Comparison of ENCODE assay signal across 7 cellular contexts in genomic region chr6:136226674-136227377, GRCh38. TPM values are rescaled to one million over a fixed set of nuclear protein-coding genes. Genes with fewer than 3 reads are reported as not detected.
A peak's percentile ranks its signal among the peaks of the same experiment; 100 is the strongest.
DNase-seq lines count a peak whose midpoint lies in the region; ATAC-seq and TF ChIP-seq lines count a peak whose summit lies in the region.

No MANE protein-coding gene starts in this region.

- BruUV-seq in Caco-2 (replicated peaks; lab: Mats Ljungman, UMichigan), result no TSS peak

- H3K4me3 ChIP-seq in Caco-2 (ENCODE audit: low read depth, low read length), result no peak overlapping the region

- peak; percentile 16 for ATAC-seq in GM19397 (IDR thresholded peaks at IDR 0.05; ENCODE audit: unreplicated experiment)
- ATAC-seq in sciatic nerve, result peak; percentile 50

- no peaks in the 10 kb centered on the region for H3K36me3 ChIP-seq in Caco-2 (ENCODE audit: control insufficient read depth, insufficient read depth, low read length)

- DNase-seq in endothelial cell (ENCODE audit: low spot score) (no peak), sciatic nerve (ENCODE audit: low spot score) (no peak), Caco-2 (no peak), SK-N-DZ (ENCODE audit: low spot score) (no peak), NCI-H1694 (lab: John Stamatoyannopoulos, UW) (no peak)

- H3K9me3 Mint-ChIP-seq in IgD-negative memory B cell (no peaks in the 10 kb centered on the region), endothelial cell (ENCODE audit: unreplicated experiment) (no peaks in the 10 kb centered on the region), Caco-2 (ENCODE audit: unreplicated experiment) (no peaks in the 10 kb centered on the region)

- H3K4me1 ChIP-seq in Caco-2, result peaks cover 18% of the 10 kb centered on the region

- no peaks in the 10 kb centered on the region for H3K36me3 Mint-ChIP-seq in IgD-negative memory B cell
- no peaks in the 10 kb centered on the region for H3K36me3 Mint-ChIP-seq in endothelial cell (ENCODE audit: low read depth, unreplicated experiment)
- H3K36me3 Mint-ChIP-seq in Caco-2 (ENCODE audit: insufficient read depth, unreplicated experiment), result peaks cover 19% of the 10 kb centered on the region

- H3K27ac Mint-ChIP-seq in IgD-negative memory B cell (peak overlapping the region in 1 of 3 donors; percentile 45), endothelial cell (ENCODE audit: unreplicated experiment) (peak overlapping the region; percentile 65), Caco-2 (ENCODE audit: unreplicated experiment) (no peak overlapping the region)

- H3K27me3 Mint-ChIP-seq in IgD-negative memory B cell (no peaks in the 10 kb centered on the region), endothelial cell (ENCODE audit: unreplicated experiment) (peaks cover 2% of the 10 kb centered on the region), Caco-2 (ENCODE audit: insufficient read depth, unreplicated experiment) (peaks cover 5% of the 10 kb centered on the region)

- H3K27me3 ChIP-seq in Caco-2 (replicated peaks; ENCODE audit: control insufficient read depth, insufficient read depth, low read length), result no peaks in the 10 kb centered on the region

- no peak for TF ChIP-seq CTCF in endothelial cell (IDR thresholded peaks at IDR 0.05; ENCODE audit: unreplicated experiment)
- no peak for TF ChIP-seq CTCF in Caco-2 (IDR thresholded peaks at IDR 0.05; ENCODE audit: insufficient read depth in 1 of 2, low read depth in 1 of 2, low read length in 1 of 2, severe bottlenecking in 1 of 2, unreplicated experiment in 1 of 2)

- intact Hi-C loops in sciatic nerve (cut with DNase I) (loop anchor here (10.0 kb wide), 1 partner anchor 692 kb away; no protein-coding TSS in a partner anchor), Caco-2 (cut with micrococcal nuclease; ENCODE audit: unreplicated experiment) (loop anchor here (1.0 to 10.0 kb wide), 6 partner anchors 195 to 776 kb away; no protein-coding TSS in a partner anchor)

- peak overlapping the region in 3 of 4 donors; percentile 5 to 84 (median 39) for H3K4me3 Mint-ChIP-seq in IgD-negative memory B cell
- H3K4me3 Mint-ChIP-seq in endothelial cell (ENCODE audit: unreplicated experiment), result no peak overlapping the region
- H3K4me3 Mint-ChIP-seq in Caco-2 (ENCODE audit: unreplicated experiment), result no peak overlapping the region

- H3K9me3 ChIP-seq in Caco-2, result no peaks in the 10 kb centered on the region

- POLR2A ChIA-PET in Caco-2 (lab: Charles Lee), result interaction anchor here (0.7 kb wide), 1 partner anchor 24 kb away, joined by 3 read pairs; no protein-coding TSS in a partner anchor

- CTCF ChIA-PET in Caco-2 (lab: Charles Lee), result interaction anchor here (0.6 to 1.3 kb wide), 5 partner anchors 195 to 691 kb away, joined by 3 to 6 read pairs (median 5); no protein-coding TSS in a partner anchor

- H3K4me1 Mint-ChIP-seq in IgD-negative memory B cell, result peaks cover 6 to 11% (median 10%) of the 10 kb centered on the region in 3 donors
- peaks cover 20% of the 10 kb centered on the region for H3K4me1 Mint-ChIP-seq in endothelial cell (ENCODE audit: unreplicated experiment)
- peaks cover 16% of the 10 kb centered on the region for H3K4me1 Mint-ChIP-seq in Caco-2 (ENCODE audit: low read depth, unreplicated experiment)

RNA-seq across cellular contexts. Expression of gene MTFR2, which starts 23.3 kb away (rescaled TPM):
- 1.5 TPM for polyA plus RNA-seq in IgD-negative memory B cell
- 1.4 TPM for total RNA-seq in endothelial cell (ENCODE audit: unreplicated experiment)
- total RNA-seq in sciatic nerve, result 0.80 TPM
- total RNA-seq in Caco-2 (2022), result 15.1 and 18.5 TPM in 2 replicates
- 6.2 and 11.1 TPM in 2 replicates for polyA plus RNA-seq in SK-N-DZ (2014; cell fraction: cytosol; rRNA removed)
- polyA plus RNA-seq in SK-N-DZ (2014; cell fraction: nucleus; rRNA removed), result 10.3 and 15.7 TPM in 2 replicates

Comparison
In these comparisons a context has a peak if more than half of its experiments do, and no peak if none do; other contexts are left out.
1. H3K4me3 Mint-ChIP-seq: peak in IgD-negative memory B cell (3 of 4); none in endothelial cell (single experiment) and Caco-2 (single experiment).